ENCODE assay signal across 1 cellular context in the genomic region with DNA sequence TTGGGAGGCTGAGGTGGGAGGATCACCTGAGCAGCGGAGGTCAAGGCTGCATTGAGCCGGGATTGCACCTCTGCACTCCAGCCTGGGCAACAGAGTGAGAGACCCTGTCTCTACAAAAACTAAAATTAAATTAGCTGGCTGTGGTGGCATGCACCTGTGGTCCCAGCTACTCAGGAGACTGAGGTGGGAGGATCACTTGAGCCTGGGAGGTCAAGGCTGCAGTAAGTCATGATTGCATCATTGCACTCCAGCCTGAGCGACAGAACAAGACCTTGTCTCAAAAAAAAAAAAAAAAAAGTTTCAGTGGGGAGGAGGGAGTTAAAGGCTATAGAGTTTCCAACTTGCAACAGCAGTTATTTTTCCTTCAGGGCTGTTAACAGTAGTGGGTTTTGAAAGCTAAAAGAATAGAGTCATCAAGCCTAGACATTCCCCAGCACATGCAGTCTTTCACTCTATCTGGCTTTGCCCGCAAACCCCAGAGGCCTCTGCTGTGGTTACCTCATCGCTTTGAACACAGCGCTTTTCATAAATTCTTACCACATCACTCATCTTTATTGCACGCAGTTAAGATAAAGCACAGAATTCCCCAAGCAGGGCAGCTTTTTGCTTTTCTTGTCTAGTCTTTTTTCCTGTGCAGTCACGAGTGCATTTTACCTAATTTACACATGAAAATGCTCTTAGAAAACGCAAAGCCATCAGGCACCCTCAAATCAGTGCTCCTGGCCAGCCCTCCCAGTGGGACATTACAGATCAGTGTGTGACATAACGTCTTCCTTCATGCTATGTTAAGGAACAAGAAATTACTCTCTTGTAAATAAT.
TF ChIP-seq lines count a peak whose summit lies in the region.

No MANE protein-coding gene starts in this region.

TF ChIP-seq in HepG2, 621 proteins besides CTCF, POLR2A, EP300 and RAD21 (continued from another document and continues in another):
- TF ChIP-seq SSRP1 (CRISPR knock-in tag; IDR thresholded peaks at IDR 0.05) (peak; percentile 94; the same call in 1 of the 2 replicates), GATA4 (IDR thresholded peaks at IDR 0.05; ENCODE audit: borderline replicate concordance, low read depth) (peak; percentile 33; the same call in 1 of the 2 replicates), SMAD3 (CRISPR knock-in tag; IDR thresholded peaks at IDR 0.05) (peak; percentile 45; the same call in 1 of the 2 replicates), TEAD3 (CRISPR knock-in tag; optimal IDR thresholded peaks at IDR 0.05; ENCODE audit: borderline replicate concordance) (peak; percentile 64), TCF7 (IDR thresholded peaks at IDR 0.05; ENCODE audit: low read depth) (peak; percentile 93), CREM (IDR thresholded peaks at IDR 0.05) (peak; percentile 72; the same call in 1 of the 2 replicates), CREM (CRISPR knock-in tag; IDR thresholded peaks at IDR 0.05) (no peak), FOXO1 (CRISPR knock-in tag; IDR thresholded peaks at IDR 0.05) (0 out of 2 replicates have a peak, but pooled peaks have one; percentile 20), SOX13 (IDR thresholded peaks at IDR 0.05) (no peak), SOX13 (CRISPR knock-in tag; conservative IDR thresholded peaks at IDR 0.05 in 1 of 2, IDR thresholded peaks at IDR 0.05 in 1 of 2) (peak in 1 of 2 experiments; percentile 57; a peak in 2 of 4 replicates), GFI1 (CRISPR knock-in tag; IDR thresholded peaks at IDR 0.05; ENCODE audit: borderline replicate concordance) (peak; percentile 75), SMC3 (IDR thresholded peaks at IDR 0.05; ENCODE audit: low read length) (no peak; the same call in 1 of the 2 replicates), GATAD2A (CRISPR knock-in tag; IDR thresholded peaks at IDR 0.05) (peak; percentile 80), KAT8 (CRISPR knock-in tag; IDR thresholded peaks at IDR 0.05) (peak; percentile 18; the same call in 1 of the 2 replicates), ZNF788 (CRISPR knock-in tag; IDR thresholded peaks at IDR 0.05; ENCODE audit: borderline replicate concordance) (no peak), SALL1 (CRISPR knock-in tag; IDR thresholded peaks at IDR 0.05) (peak; percentile 64), RBFOX2 (IDR thresholded peaks at IDR 0.05; ENCODE audit: low read depth, low read length) (peak; percentile 59; the same call in 1 of the 2 replicates), SOX6 (IDR thresholded peaks at IDR 0.05) (no peak), SOX6 (CRISPR knock-in tag; IDR thresholded peaks at IDR 0.05) (peak; percentile 63; the same call in 1 of the 2 replicates), SAP130 (CRISPR knock-in tag; IDR thresholded peaks at IDR 0.05; ENCODE audit: low read depth) (peak; percentile 63), ZFYVE20 (CRISPR knock-in tag; IDR thresholded peaks at IDR 0.05; ENCODE audit: borderline replicate concordance, low read depth) (no peak), ELF3 (CRISPR knock-in tag; IDR thresholded peaks at IDR 0.05) (0 out of 2 replicates have a peak, but pooled peaks have one; percentile 12), ZNF749 (CRISPR knock-in tag; IDR thresholded peaks at IDR 0.05; ENCODE audit: borderline replicate concordance) (no peak), ZNF230 (CRISPR knock-in tag; IDR thresholded peaks at IDR 0.05) (0 out of 2 replicates have a peak, but pooled peaks have one; percentile 42), JUNB (CRISPR knock-in tag; IDR thresholded peaks at IDR 0.05; ENCODE audit: borderline replicate concordance) (peak; percentile 65; the same call in 1 of the 2 replicates), ATAD3A (CRISPR knock-in tag; IDR thresholded peaks at IDR 0.05) (no peak), KDM2A (CRISPR knock-in tag; IDR thresholded peaks at IDR 0.05; ENCODE audit: borderline replicate concordance, low read depth) (0 out of 2 replicates have a peak, but pooled peaks have one; percentile 11), RARA (CRISPR knock-in tag; IDR thresholded peaks at IDR 0.05) (peak; percentile 59), ZNF839 (CRISPR knock-in tag; IDR thresholded peaks at IDR 0.05; ENCODE audit: borderline replicate concordance) (no peak), MXI1 (IDR thresholded peaks at IDR 0.05; ENCODE audit: borderline replicate concordance, low read depth, low read length) (peak; percentile 40; the same call in 1 of the 3 replicates), CBFB (CRISPR knock-in tag; IDR thresholded peaks at IDR 0.05) (peak; percentile 92; the same call in 1 of the 2 replicates), HNF4G (IDR thresholded peaks at IDR 0.05; ENCODE audit: borderline replicate concordance, low read depth, low read length) (peak; percentile 41; the same call in 1 of the 2 replicates), HNF4G (CRISPR knock-in tag; IDR thresholded peaks at IDR 0.05; ENCODE audit: borderline replicate concordance, low read depth) (no peak), RXRA (CRISPR knock-in tag; IDR thresholded peaks at IDR 0.05) (peak; percentile 76; the same call in 1 of the 2 replicates), BCL6 (CRISPR knock-in tag; IDR thresholded peaks at IDR 0.05) (peak; percentile 77; the same call in 1 of the 2 replicates), TBP (CRISPR knock-in tag; IDR thresholded peaks at IDR 0.05) (no peak), NCOA2 (CRISPR knock-in tag; IDR thresholded peaks at IDR 0.05) (peak; percentile 73)
- TF ChIP-seq, protein P1, sequence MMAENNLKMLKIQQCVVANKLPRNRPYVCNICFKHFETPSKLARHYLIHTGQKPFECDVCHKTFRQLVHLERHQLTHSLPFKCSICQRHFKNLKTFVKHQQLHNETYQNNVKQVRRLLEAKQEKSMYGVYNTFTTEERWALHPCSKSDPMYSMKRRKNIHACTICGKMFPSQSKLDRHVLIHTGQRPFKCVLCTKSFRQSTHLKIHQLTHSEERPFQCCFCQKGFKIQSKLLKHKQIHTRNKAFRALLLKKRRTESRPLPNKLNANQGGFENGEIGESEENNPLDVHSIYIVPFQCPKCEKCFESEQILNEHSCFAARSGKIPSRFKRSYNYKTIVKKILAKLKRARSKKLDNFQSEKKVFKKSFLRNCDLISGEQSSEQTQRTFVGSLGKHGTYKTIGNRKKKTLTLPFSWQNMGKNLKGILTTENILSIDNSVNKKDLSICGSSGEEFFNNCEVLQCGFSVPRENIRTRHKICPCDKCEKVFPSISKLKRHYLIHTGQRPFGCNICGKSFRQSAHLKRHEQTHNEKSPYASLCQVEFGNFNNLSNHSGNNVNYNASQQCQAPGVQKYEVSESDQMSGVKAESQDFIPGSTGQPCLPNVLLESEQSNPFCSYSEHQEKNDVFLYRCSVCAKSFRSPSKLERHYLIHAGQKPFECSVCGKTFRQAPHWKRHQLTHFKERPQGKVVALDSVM (CRISPR knock-in tag; IDR thresholded peaks at IDR 0.05): peak; percentile 99
- TF ChIP-seq, protein P2, sequence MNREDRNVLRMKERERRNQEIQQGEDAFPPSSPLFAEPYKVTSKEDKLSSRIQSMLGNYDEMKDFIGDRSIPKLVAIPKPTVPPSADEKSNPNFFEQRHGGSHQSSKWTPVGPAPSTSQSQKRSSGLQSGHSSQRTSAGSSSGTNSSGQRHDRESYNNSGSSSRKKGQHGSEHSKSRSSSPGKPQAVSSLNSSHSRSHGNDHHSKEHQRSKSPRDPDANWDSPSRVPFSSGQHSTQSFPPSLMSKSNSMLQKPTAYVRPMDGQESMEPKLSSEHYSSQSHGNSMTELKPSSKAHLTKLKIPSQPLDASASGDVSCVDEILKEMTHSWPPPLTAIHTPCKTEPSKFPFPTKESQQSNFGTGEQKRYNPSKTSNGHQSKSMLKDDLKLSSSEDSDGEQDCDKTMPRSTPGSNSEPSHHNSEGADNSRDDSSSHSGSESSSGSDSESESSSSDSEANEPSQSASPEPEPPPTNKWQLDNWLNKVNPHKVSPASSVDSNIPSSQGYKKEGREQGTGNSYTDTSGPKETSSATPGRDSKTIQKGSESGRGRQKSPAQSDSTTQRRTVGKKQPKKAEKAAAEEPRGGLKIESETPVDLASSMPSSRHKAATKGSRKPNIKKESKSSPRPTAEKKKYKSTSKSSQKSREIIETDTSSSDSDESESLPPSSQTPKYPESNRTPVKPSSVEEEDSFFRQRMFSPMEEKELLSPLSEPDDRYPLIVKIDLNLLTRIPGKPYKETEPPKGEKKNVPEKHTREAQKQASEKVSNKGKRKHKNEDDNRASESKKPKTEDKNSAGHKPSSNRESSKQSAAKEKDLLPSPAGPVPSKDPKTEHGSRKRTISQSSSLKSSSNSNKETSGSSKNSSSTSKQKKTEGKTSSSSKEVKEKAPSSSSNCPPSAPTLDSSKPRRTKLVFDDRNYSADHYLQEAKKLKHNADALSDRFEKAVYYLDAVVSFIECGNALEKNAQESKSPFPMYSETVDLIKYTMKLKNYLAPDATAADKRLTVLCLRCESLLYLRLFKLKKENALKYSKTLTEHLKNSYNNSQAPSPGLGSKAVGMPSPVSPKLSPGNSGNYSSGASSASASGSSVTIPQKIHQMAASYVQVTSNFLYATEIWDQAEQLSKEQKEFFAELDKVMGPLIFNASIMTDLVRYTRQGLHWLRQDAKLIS (CRISPR knock-in tag; IDR thresholded peaks at IDR 0.05): 0 out of 2 replicates have a peak, but pooled peaks have one; percentile 21
- TF ChIP-seq, protein P3, sequence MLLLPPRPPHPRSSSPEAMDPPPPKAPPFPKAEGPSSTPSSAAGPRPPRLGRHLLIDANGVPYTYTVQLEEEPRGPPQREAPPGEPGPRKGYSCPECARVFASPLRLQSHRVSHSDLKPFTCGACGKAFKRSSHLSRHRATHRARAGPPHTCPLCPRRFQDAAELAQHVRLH (CRISPR knock-in tag; IDR thresholded peaks at IDR 0.05; ENCODE audit: borderline replicate concordance, low read depth): 0 out of 2 replicates have a peak, but pooled peaks have one; percentile 22
- TF ChIP-seq, protein P4, sequence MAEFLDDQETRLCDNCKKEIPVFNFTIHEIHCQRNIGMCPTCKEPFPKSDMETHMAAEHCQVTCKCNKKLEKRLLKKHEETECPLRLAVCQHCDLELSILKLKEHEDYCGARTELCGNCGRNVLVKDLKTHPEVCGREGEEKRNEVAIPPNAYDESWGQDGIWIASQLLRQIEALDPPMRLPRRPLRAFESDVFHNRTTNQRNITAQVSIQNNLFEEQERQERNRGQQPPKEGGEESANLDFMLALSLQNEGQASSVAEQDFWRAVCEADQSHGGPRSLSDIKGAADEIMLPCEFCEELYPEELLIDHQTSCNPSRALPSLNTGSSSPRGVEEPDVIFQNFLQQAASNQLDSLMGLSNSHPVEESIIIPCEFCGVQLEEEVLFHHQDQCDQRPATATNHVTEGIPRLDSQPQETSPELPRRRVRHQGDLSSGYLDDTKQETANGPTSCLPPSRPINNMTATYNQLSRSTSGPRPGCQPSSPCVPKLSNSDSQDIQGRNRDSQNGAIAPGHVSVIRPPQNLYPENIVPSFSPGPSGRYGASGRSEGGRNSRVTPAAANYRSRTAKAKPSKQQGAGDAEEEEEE (CRISPR knock-in tag; IDR thresholded peaks at IDR 0.05; ENCODE audit: borderline replicate concordance): no peak
- TF ChIP-seq, protein P5, sequence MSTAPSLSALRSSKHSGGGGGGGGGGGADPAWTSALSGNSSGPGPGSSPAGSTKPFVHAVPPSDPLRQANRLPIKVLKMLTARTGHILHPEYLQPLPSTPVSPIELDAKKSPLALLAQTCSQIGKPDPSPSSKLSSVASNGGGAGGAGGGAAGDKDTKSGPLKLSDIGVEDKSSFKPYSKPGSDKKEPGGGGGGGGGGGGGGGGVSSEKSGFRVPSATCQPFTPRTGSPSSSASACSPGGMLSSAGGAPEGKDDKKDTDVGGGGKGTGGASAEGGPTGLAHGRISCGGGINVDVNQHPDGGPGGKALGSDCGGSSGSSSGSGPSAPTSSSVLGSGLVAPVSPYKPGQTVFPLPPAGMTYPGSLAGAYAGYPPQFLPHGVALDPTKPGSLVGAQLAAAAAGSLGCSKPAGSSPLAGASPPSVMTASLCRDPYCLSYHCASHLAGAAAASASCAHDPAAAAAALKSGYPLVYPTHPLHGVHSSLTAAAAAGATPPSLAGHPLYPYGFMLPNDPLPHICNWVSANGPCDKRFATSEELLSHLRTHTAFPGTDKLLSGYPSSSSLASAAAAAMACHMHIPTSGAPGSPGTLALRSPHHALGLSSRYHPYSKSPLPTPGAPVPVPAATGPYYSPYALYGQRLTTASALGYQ (CRISPR knock-in tag; IDR thresholded peaks at IDR 0.05): peak; percentile 48
- TF ChIP-seq, protein P6, sequence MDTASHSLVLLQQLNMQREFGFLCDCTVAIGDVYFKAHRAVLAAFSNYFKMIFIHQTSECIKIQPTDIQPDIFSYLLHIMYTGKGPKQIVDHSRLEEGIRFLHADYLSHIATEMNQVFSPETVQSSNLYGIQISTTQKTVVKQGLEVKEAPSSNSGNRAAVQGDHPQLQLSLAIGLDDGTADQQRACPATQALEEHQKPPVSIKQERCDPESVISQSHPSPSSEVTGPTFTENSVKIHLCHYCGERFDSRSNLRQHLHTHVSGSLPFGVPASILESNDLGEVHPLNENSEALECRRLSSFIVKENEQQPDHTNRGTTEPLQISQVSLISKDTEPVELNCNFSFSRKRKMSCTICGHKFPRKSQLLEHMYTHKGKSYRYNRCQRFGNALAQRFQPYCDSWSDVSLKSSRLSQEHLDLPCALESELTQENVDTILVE (CRISPR knock-in tag; IDR thresholded peaks at IDR 0.05): no peak; the same call in 1 of the 2 replicates
- TF ChIP-seq, protein P7, sequence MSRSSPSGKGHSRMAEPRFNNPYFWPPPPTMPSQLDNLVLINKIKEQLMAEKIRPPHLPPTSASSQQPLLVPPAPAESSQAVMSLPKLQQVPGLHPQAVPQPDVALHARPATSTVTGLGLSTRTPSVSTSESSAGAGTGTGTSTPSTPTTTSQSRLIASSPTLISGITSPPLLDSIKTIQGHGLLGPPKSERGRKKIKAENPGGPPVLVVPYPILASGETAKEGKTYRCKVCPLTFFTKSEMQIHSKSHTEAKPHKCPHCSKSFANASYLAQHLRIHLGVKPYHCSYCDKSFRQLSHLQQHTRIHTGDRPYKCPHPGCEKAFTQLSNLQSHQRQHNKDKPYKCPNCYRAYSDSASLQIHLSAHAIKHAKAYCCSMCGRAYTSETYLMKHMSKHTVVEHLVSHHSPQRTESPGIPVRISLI (CRISPR knock-in tag; IDR thresholded peaks at IDR 0.05; ENCODE audit: borderline replicate concordance): peak; percentile 93
- TF ChIP-seq, protein P8, sequence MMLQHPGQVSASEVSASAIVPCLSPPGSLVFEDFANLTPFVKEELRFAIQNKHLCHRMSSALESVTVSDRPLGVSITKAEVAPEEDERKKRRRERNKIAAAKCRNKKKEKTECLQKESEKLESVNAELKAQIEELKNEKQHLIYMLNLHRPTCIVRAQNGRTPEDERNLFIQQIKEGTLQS (CRISPR knock-in tag; IDR thresholded peaks at IDR 0.05): peak; percentile 86
- TF ChIP-seq, protein P9, sequence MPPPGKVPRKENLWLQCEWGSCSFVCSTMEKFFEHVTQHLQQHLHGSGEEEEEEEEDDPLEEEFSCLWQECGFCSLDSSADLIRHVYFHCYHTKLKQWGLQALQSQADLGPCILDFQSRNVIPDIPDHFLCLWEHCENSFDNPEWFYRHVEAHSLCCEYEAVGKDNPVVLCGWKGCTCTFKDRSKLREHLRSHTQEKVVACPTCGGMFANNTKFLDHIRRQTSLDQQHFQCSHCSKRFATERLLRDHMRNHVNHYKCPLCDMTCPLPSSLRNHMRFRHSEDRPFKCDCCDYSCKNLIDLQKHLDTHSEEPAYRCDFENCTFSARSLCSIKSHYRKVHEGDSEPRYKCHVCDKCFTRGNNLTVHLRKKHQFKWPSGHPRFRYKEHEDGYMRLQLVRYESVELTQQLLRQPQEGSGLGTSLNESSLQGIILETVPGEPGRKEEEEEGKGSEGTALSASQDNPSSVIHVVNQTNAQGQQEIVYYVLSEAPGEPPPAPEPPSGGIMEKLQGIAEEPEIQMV (CRISPR knock-in tag; IDR thresholded peaks at IDR 0.05; ENCODE audit: low read depth): no peak
- TF ChIP-seq, protein P10, sequence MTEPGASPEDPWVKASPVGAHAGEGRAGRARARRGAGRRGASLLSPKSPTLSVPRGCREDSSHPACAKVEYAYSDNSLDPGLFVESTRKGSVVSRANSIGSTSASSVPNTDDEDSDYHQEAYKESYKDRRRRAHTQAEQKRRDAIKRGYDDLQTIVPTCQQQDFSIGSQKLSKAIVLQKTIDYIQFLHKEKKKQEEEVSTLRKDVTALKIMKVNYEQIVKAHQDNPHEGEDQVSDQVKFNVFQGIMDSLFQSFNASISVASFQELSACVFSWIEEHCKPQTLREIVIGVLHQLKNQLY (CRISPR knock-in tag; IDR thresholded peaks at IDR 0.05): 0 out of 2 replicates have a peak, but pooled peaks have one; percentile 19
